ENCODE assay signal across 26 cellular contexts in genomic region chr13:94761407-94761806, GRCh38. TPM values are rescaled to one million over a fixed set of nuclear protein-coding genes. Genes with fewer than 3 reads are reported as not detected.
"Had no signal": no experiment of that assay in that cellular context is flagged by ENCODE, and none has a peak within 500 bp of the region (broad histone marks: within the 10 kb centered on the region; RNA-seq: fewer than 3 reads in every experiment).

No MANE protein-coding gene starts in this region.

- H3K27ac Mint-ChIP-seq: activated CD4-positive, alpha-beta T cell treated with anti-CD3 and anti-CD28 coated beads for 36 hours; activated naive CD4-positive, alpha-beta T cell treated with anti-CD3 and anti-CD28 coated beads for 36 hours; activated naive CD8-positive, alpha-beta T cell treated with anti-CD3 and anti-CD28 coated beads, Interleukin-2, amount 10 ng/mL, durations not matched to agents 7 days and 5 days; dendritic cell treated with granulocyte-macrophage colony-stimulating factor and Interleukin-4, amounts not matched to agents 40 ng/mL and 50 ng/mL, for 4 days; immature natural killer cell; natural killer cell treated with Interleukin-12 subunit alpha and Interleukin-12 subunit beta and Interleukin-15 and Interleukin-18, amount 100 ng/mL, for 72 hours had no signal

- H3K4me3 ChIP-seq: left ventricle myocardium inferior, pancreas, thoracic aorta, upper lobe of right lung had no signal

- ATAC-seq: activated CD4-positive, alpha-beta T cell treated with anti-CD3 and anti-CD28 coated beads for 36 hours; natural killer cell treated with Interleukin-12 subunit alpha and Interleukin-12 subunit beta and Interleukin-15 and Interleukin-18, amount 100 ng/mL, for 72 hours; pancreas; right cardiac atrium; upper lobe of right lung had no signal

- H3K4me3 Mint-ChIP-seq: activated CD4-positive, alpha-beta T cell treated with anti-CD3 and anti-CD28 coated beads for 36 hours; activated naive CD4-positive, alpha-beta T cell treated with anti-CD3 and anti-CD28 coated beads for 36 hours; activated naive CD8-positive, alpha-beta T cell treated with anti-CD3 and anti-CD28 coated beads, Interleukin-2, amount 10 ng/mL, durations not matched to agents 7 days and 5 days; dendritic cell treated with granulocyte-macrophage colony-stimulating factor and Interleukin-4, amounts not matched to agents 40 ng/mL and 50 ng/mL, for 4 days; immature natural killer cell; natural killer cell treated with Interleukin-12 subunit alpha and Interleukin-12 subunit beta and Interleukin-15 and Interleukin-18, amount 100 ng/mL, for 72 hours had no signal

- H3K4me1 Mint-ChIP-seq: activated CD4-positive, alpha-beta T cell treated with anti-CD3 and anti-CD28 coated beads for 36 hours; activated naive CD8-positive, alpha-beta T cell treated with anti-CD3 and anti-CD28 coated beads, Interleukin-2, amount 10 ng/mL, durations not matched to agents 7 days and 5 days; immature natural killer cell had no signal

- H3K36me3 Mint-ChIP-seq: activated naive CD8-positive, alpha-beta T cell treated with anti-CD3 and anti-CD28 coated beads, Interleukin-2, amount 10 ng/mL, durations not matched to agents 7 days and 5 days; immature natural killer cell; natural killer cell treated with Interleukin-12 subunit alpha and Interleukin-12 subunit beta and Interleukin-15 and Interleukin-18, amount 100 ng/mL, for 72 hours had no signal

- H3K36me3 ChIP-seq: left ventricle myocardium inferior, neutrophil, pancreas, thoracic aorta, upper lobe of right lung had no signal

- DNase-seq: activated CD4-positive, alpha-beta T cell treated with anti-CD3 and anti-CD28 coated beads for 36 hours; activated CD4-positive, alpha-beta T cell treated with anti-CD3 and anti-CD28 coated beads, Interleukin-2, amount 50 U/mL, for 48 hours; activated naive CD4-positive, alpha-beta T cell treated with anti-CD3 and anti-CD28 coated beads for 36 hours; activated naive CD8-positive, alpha-beta T cell treated with anti-CD3 and anti-CD28 coated beads, Interleukin-2, amount 10 ng/mL, durations not matched to agents 7 days and 5 days; activated T-cell treated with anti-CD3 and anti-CD28 coated beads, Interleukin-2, amount 50 U/mL, for 48 hours; amygdala; effector CD4-positive, alpha-beta T cell; erythroblast; foreskin fibroblast; immature natural killer cell; kidney glomerular epithelial cell; left ventricle myocardium inferior; midbrain; pancreas; right cardiac atrium; stimulated activated CD4-positive, alpha-beta T cell treated with anti-CD3 and anti-CD28 coated beads, Interleukin-4, amount 100 ng/mL, for 24 hours; stimulated activated naive CD4-positive, alpha-beta T cell treated with Interleukin-2 at 50 U/mL for 16 hours; T-helper 1 cell; upper lobe of right lung had no signal

- H3K9me3 Mint-ChIP-seq: activated naive CD4-positive, alpha-beta T cell treated with anti-CD3 and anti-CD28 coated beads for 36 hours; activated naive CD8-positive, alpha-beta T cell treated with anti-CD3 and anti-CD28 coated beads, Interleukin-2, amount 10 ng/mL, durations not matched to agents 7 days and 5 days; dendritic cell treated with granulocyte-macrophage colony-stimulating factor and Interleukin-4, amounts not matched to agents 40 ng/mL and 50 ng/mL, for 4 days had no signal

- H3K27me3 Mint-ChIP-seq: dendritic cell treated with granulocyte-macrophage colony-stimulating factor and Interleukin-4, amounts not matched to agents 40 ng/mL and 50 ng/mL, for 4 days had no signal

- H3K27me3 ChIP-seq: neutrophil, pancreas, upper lobe of right lung had no signal

RNA-seq across cellular contexts. Expression of gene SOX21, which starts 49.1 kb away (rescaled TPM):
- total RNA-seq: activated CD4-positive, alpha-beta T cell treated with anti-CD3 and anti-CD28 coated beads for 36 hours; activated naive CD4-positive, alpha-beta T cell treated with anti-CD3 and anti-CD28 coated beads for 36 hours; activated naive CD8-positive, alpha-beta T cell treated with anti-CD3 and anti-CD28 coated beads, Interleukin-2, amount 10 ng/mL, durations not matched to agents 7 days and 5 days; chondrocyte; fibroblast of lung; glomerular endothelial cell; left ventricle myocardium inferior; natural killer cell treated with Interleukin-12 subunit alpha and Interleukin-12 subunit beta and Interleukin-15 and Interleukin-18, amount 100 ng/mL, for 72 hours; right cardiac atrium had no signal
